Comparison of ENCODE assay signal across 18 cellular contexts in genomic region chr14:101869217-101869616, GRCh38.
"Had no signal": no experiment of that assay in that cellular context is flagged by ENCODE, and none has a peak within 500 bp of the region (broad histone marks: within the 10 kb centered on the region; RNA-seq: fewer than 3 reads in every experiment).

No MANE protein-coding gene starts in this region.

- H3K36me3 ChIP-seq: brain microvascular endothelial cell, ovary, suprapubic skin had no signal

- H3K4me3 ChIP-seq: esophagus muscularis mucosa, hepatocyte, ovary, suprapubic skin had no signal

- H3K27me3 ChIP-seq: brain microvascular endothelial cell, esophagus muscularis mucosa, hepatocyte, ovary, suprapubic skin had no signal

- ATAC-seq: activated naive CD4-positive, alpha-beta T cell treated with anti-CD3 and anti-CD28 coated beads, Interleukin-2, amount 50 U/mL, for 72 hours; left ventricle myocardium superior had no signal

- H3K4me3 Mint-ChIP-seq: activated B cell treated with CpG ODN at 0.5 μM for 24 hours; activated CD4-positive, alpha-beta T cell treated with anti-CD3 and anti-CD28 coated beads, Interleukin-2, amount 10 ng/mL, durations not matched to agents 24 days and 14 days; T-helper 2 cell treated with Interferon-gamma antibody and Interleukin-4, amounts not matched to agents 5 μg/mL and 100 μg/mL, for 36 hours had no signal

- DNase-seq: activated B cell treated with CpG ODN at 0.5 μM for 24 hours; activated CD4-positive, alpha-beta T cell treated with anti-CD3 and anti-CD28 coated beads, Interleukin-2, amount 10 ng/mL, durations not matched to agents 24 days and 14 days; activated effector memory CD4-positive, alpha-beta T cell treated with Interleukin-2 at 50 U/mL for 16 hours; brain microvascular endothelial cell; cortex of kidney; effector CD4-positive, alpha-beta T cell; kidney; left ventricle myocardium superior; mesendoderm; ovary; stimulated activated CD4-positive, alpha-beta T cell treated with anti-CD3 and anti-CD28 coated beads, Interleukin-2, amount 100 ng/mL, for 48 hours; stimulated activated naive CD4-positive, alpha-beta T cell; trophoblast cell had no signal

- H3K9me3 Mint-ChIP-seq: activated B cell treated with CpG ODN at 0.5 μM for 24 hours; activated CD4-positive, alpha-beta T cell treated with anti-CD3 and anti-CD28 coated beads, Interleukin-2, amount 10 ng/mL, durations not matched to agents 24 days and 14 days; activated naive CD4-positive, alpha-beta T cell treated with anti-CD3 and anti-CD28 coated beads, Interleukin-2, amount 50 U/mL, for 72 hours; T-helper 2 cell treated with Interferon-gamma antibody and Interleukin-4, amounts not matched to agents 5 μg/mL and 100 μg/mL, for 36 hours had no signal

- H3K27ac ChIP-seq: brain microvascular endothelial cell, esophagus muscularis mucosa, hepatocyte, ovary, suprapubic skin had no signal

- H3K27me3 Mint-ChIP-seq: activated B cell treated with CpG ODN at 0.5 μM for 24 hours; activated CD4-positive, alpha-beta T cell treated with anti-CD3 and anti-CD28 coated beads, Interleukin-2, amount 10 ng/mL, durations not matched to agents 24 days and 14 days had no signal

- H3K9me3 ChIP-seq: esophagus muscularis mucosa, ovary, suprapubic skin had no signal

- H3K27ac Mint-ChIP-seq: activated B cell treated with CpG ODN at 0.5 μM for 24 hours; activated CD4-positive, alpha-beta T cell treated with anti-CD3 and anti-CD28 coated beads, Interleukin-2, amount 10 ng/mL, durations not matched to agents 24 days and 14 days; activated naive CD4-positive, alpha-beta T cell treated with anti-CD3 and anti-CD28 coated beads, Interleukin-2, amount 50 U/mL, for 72 hours; T-helper 2 cell treated with Interferon-gamma antibody and Interleukin-4, amounts not matched to agents 5 μg/mL and 100 μg/mL, for 36 hours had no signal
